Comparison of ENCODE assay signal across 20 cellular contexts in genomic region chr21:36205962-36206361, GRCh38.
"Had no signal": no experiment of that assay in that cellular context is flagged by ENCODE, and none has a peak within 500 bp of the region (broad histone marks: within the 10 kb centered on the region; RNA-seq: fewer than 3 reads in every experiment).

No MANE protein-coding gene starts in this region.

- H3K4me3 Mint-ChIP-seq: endodermal cell; naive B cell; nephron; stimulated activated naive B cell treated with anti-CD40 and anti-IgM and Interleukin-4, amounts not matched to agents 10 μg/mL and 1 μg/mL and 100 μg/mL, for 72 hours; stimulated activated naive CD8-positive, alpha-beta T cell treated with anti-CD3 and anti-CD28 coated beads, Interleukin-15, amount 100 ng/mL, for 72 hours had no signal

- H3K27me3 ChIP-seq: colonic mucosa, heart left ventricle, sigmoid colon, testis, tibial nerve had no signal

- H3K4me1 ChIP-seq: colonic mucosa, testis, tibial nerve had no signal

- H3K36me3 ChIP-seq: colonic mucosa had no signal

- DNase-seq: colonic mucosa; dermis blood vessel endothelial cell; endodermal cell; heart left ventricle; hippocampal formation; left colon; left ventricle myocardium superior; mesendoderm; naive B cell; sigmoid colon; stimulated activated CD4-positive, alpha-beta T cell treated with anti-CD3 and anti-CD28 coated beads, Interleukin-2, amount 100 ng/mL, for 24 hours; stimulated activated CD4-positive, alpha-beta T cell treated with anti-CD3 and anti-CD28 coated beads, Interleukin-4, amount 100 ng/mL, for 4 hours; stimulated activated naive B cell treated with anti-CD40 and anti-IgM and Interleukin-4, amounts not matched to agents 10 μg/mL and 1 μg/mL and 100 μg/mL, for 72 hours; stimulated activated naive CD8-positive, alpha-beta T cell treated with anti-CD3 and anti-CD28 coated beads, Interleukin-15, amount 100 ng/mL, for 72 hours; testis had no signal

- H3K4me3 ChIP-seq: colonic mucosa, heart left ventricle, lung, sigmoid colon, skin epidermis, testis, tibial nerve had no signal

- ATAC-seq: heart left ventricle; left colon; left ventricle myocardium superior; stimulated activated naive B cell treated with anti-CD40 and anti-IgM and Interleukin-4, amounts not matched to agents 10 μg/mL and 1 μg/mL and 100 μg/mL, for 72 hours; stimulated activated naive CD8-positive, alpha-beta T cell treated with anti-CD3 and anti-CD28 coated beads, Interleukin-15, amount 100 ng/mL, for 72 hours had no signal

- H3K27ac ChIP-seq: colonic mucosa, heart left ventricle, sigmoid colon, skin epidermis, testis, tibial nerve had no signal

- FAIRE-seq: frontal cortex had no signal

- H3K9me3 ChIP-seq: colonic mucosa, heart left ventricle, sigmoid colon, testis, tibial nerve had no signal

- H3K4me1 Mint-ChIP-seq: nephron had no signal

- H3K9me3 Mint-ChIP-seq: endodermal cell; naive B cell; nephron; stimulated activated naive B cell treated with anti-CD40 and anti-IgM and Interleukin-4, amounts not matched to agents 10 μg/mL and 1 μg/mL and 100 μg/mL, for 72 hours; stimulated activated naive CD8-positive, alpha-beta T cell treated with anti-CD3 and anti-CD28 coated beads, Interleukin-15, amount 100 ng/mL, for 72 hours had no signal

- H3K27me3 Mint-ChIP-seq: naive B cell; stimulated activated naive B cell treated with anti-CD40 and anti-IgM and Interleukin-4, amounts not matched to agents 10 μg/mL and 1 μg/mL and 100 μg/mL, for 72 hours; stimulated activated naive CD8-positive, alpha-beta T cell treated with anti-CD3 and anti-CD28 coated beads, Interleukin-15, amount 100 ng/mL, for 72 hours had no signal

- H3K27ac Mint-ChIP-seq: endodermal cell; nephron; stimulated activated naive B cell treated with anti-CD40 and anti-IgM and Interleukin-4, amounts not matched to agents 10 μg/mL and 1 μg/mL and 100 μg/mL, for 72 hours; stimulated activated naive CD8-positive, alpha-beta T cell treated with anti-CD3 and anti-CD28 coated beads, Interleukin-15, amount 100 ng/mL, for 72 hours had no signal
